ENCODE assay signal across 13 cellular contexts in genomic region chr1:201490708-201491131, GRCh38. TPM values are rescaled to one million over a fixed set of nuclear protein-coding genes. Genes with fewer than 3 reads are reported as not detected.
DNase-seq lines count a peak whose midpoint lies in the region; TF ChIP-seq lines count a peak whose summit lies in the region.
"Had no signal": no experiment of that assay in that cellular context is flagged by ENCODE, and none has a peak within 500 bp of the region (broad histone marks: within the 10 kb centered on the region; RNA-seq: fewer than 3 reads in every experiment).

No MANE protein-coding gene starts in this region.

- intact Hi-C loops in A673 (cut with micrococcal nuclease; ENCODE audit: unreplicated experiment) (no loop called here), dorsolateral prefrontal cortex (cut with DNase I) (no loop called here)

- TF ChIP-seq CTCF in A673 (conservative IDR thresholded peaks at IDR 0.05; ENCODE audit: low read depth, low read length) (no peak), dorsolateral prefrontal cortex (IDR thresholded peaks at IDR 0.05 in 54 of 56, conservative IDR thresholded peaks at IDR 0.05 in 2 of 56; ENCODE audit: low read depth in 1 of 56, partially characterized antibody in 56 of 56) (no peak), osteoblast (IDR thresholded peaks at IDR 0.05; ENCODE audit: extremely low read depth, low read depth, low read length) (no peak), osteocyte (IDR thresholded peaks at IDR 0.05) (no peak)

- H3K4me1 Mint-ChIP-seq in osteocyte (ENCODE audit: unreplicated experiment) = peaks cover 72% of the 10 kb centered on the region

- H3K27ac Mint-ChIP-seq in osteocyte (ENCODE audit: unreplicated experiment) = no peak overlapping the region
- H3K27ac Mint-ChIP-seq: natural killer cell treated with Interleukin-12 subunit alpha and Interleukin-12 subunit beta and Interleukin-15 and Interleukin-18, amount 100 ng/mL, for 72 hours had no signal

- H3K4me3 ChIP-seq in A673 (ENCODE audit: low read depth, low read length, poor library complexity, severe bottlenecking) (no peak overlapping the region), dorsolateral prefrontal cortex (peak overlapping the region in 1 of 59 donors; percentile 2), osteoblast (ENCODE audit: insufficient read depth, low read length) (no peak overlapping the region)

- H3K79me2 ChIP-seq in osteoblast (ENCODE audit: insufficient read depth, low read length) = peaks cover 66% of the 10 kb centered on the region

- no peaks in the 10 kb centered on the region for H3K36me3 Mint-ChIP-seq in osteocyte (ENCODE audit: unreplicated experiment)
- H3K36me3 Mint-ChIP-seq: natural killer cell treated with Interleukin-12 subunit alpha and Interleukin-12 subunit beta and Interleukin-15 and Interleukin-18, amount 100 ng/mL, for 72 hours had no signal

- no peak overlapping the region for H3K4me2 ChIP-seq in osteoblast (ENCODE audit: insufficient read depth, low read length)

- peak; percentile 77 for DNase-seq in A673 (ENCODE audit: low spot score)
- peak; percentile 18 to 30 for DNase-seq in Kasumi-1 (lab: John Stamatoyannopoulos, UW)
- DNase-seq in dorsolateral prefrontal cortex = no peak
- DNase-seq in osteoblast (ENCODE audit: insufficient read length, low spot score, missing footprints) = no peak
- no peak for DNase-seq in NCI-H82 (lab: John Stamatoyannopoulos, UW)
- no peak for DNase-seq in NCI-H2029 treated with DMSO at 0.1 percent for 48 hours (lab: John Stamatoyannopoulos, UW)
- no peak for DNase-seq in GM19238 (ENCODE audit: insufficient read length, low spot score)
- DNase-seq in osteocyte (ENCODE audit: extremely low spot score, unreplicated experiment) = no peak
- DNase-seq: DMS 273 treated with DMSO at 0.1 percent for 48 hours, islet precursor cell, NCI-H1436 treated with DMSO at 0.1 percent for 48 hours, NCI-H510A treated with DMSO at 0.1 percent for 48 hours had no signal

- no peaks in the 10 kb centered on the region for H3K27me3 Mint-ChIP-seq in osteocyte (ENCODE audit: unreplicated experiment)
- H3K27me3 Mint-ChIP-seq: natural killer cell treated with Interleukin-12 subunit alpha and Interleukin-12 subunit beta and Interleukin-15 and Interleukin-18, amount 100 ng/mL, for 72 hours had no signal

- H3K27ac ChIP-seq in A673 (ENCODE audit: low read depth, low read length, poor library complexity, severe bottlenecking) = peak overlapping the region; percentile 25
- peak overlapping the region in 46 of 59 donors; percentile 6 to 100 (median 96) for H3K27ac ChIP-seq in dorsolateral prefrontal cortex
- peak overlapping the region; percentile 55 for H3K27ac ChIP-seq in osteoblast (ENCODE audit: low read depth, low read length)

- H3K9me3 Mint-ChIP-seq in osteocyte (ENCODE audit: unreplicated experiment) = no peaks in the 10 kb centered on the region
- H3K9me3 Mint-ChIP-seq: natural killer cell treated with Interleukin-12 subunit alpha and Interleukin-12 subunit beta and Interleukin-15 and Interleukin-18, amount 100 ng/mL, for 72 hours had no signal

- H3K36me3 ChIP-seq in A673 (ENCODE audit: insufficient read depth, low read length, poor library complexity, severe bottlenecking) (peaks cover 83% of the 10 kb centered on the region), osteoblast (ENCODE audit: insufficient read depth, low read length) (peaks cover 90% of the 10 kb centered on the region)

- H3K4me1 ChIP-seq in A673 (ENCODE audit: insufficient read depth, low read length, poor library complexity, severe bottlenecking) = peaks cover 42% of the 10 kb centered on the region
- H3K4me1 ChIP-seq in osteoblast (ENCODE audit: insufficient read depth, low read length) = peaks cover 78% of the 10 kb centered on the region

- H3K9me3 ChIP-seq in A673 (ENCODE audit: low read depth, low read length, poor library complexity, severe bottlenecking) (no peaks in the 10 kb centered on the region), osteoblast (ENCODE audit: low read depth, low read length) (no peaks in the 10 kb centered on the region)

- no peak overlapping the region for H2AFZ ChIP-seq in osteoblast (ENCODE audit: low read length)

- BruUV-seq in A673 (replicated peaks; lab: Mats Ljungman, UMichigan) = no TSS peak

- H3K4me3 Mint-ChIP-seq in osteocyte (ENCODE audit: unreplicated experiment) = no peak overlapping the region
- H3K4me3 Mint-ChIP-seq: natural killer cell treated with Interleukin-12 subunit alpha and Interleukin-12 subunit beta and Interleukin-15 and Interleukin-18, amount 100 ng/mL, for 72 hours had no signal

- POLR2A ChIA-PET in A673 (lab: Charles Lee; ENCODE audit: low non-redundant PET) = no interaction called here

- H3K27me3 ChIP-seq in A673 (replicated peaks; ENCODE audit: insufficient read depth, low read depth, low read length, poor library complexity) (no peaks in the 10 kb centered on the region), dorsolateral prefrontal cortex (no peaks in the 10 kb centered on the region), osteoblast (ENCODE audit: insufficient read depth, low read length) (no peaks in the 10 kb centered on the region)

- H4K20me1 ChIP-seq in osteoblast (ENCODE audit: insufficient read depth, low read length) = peaks cover 35% of the 10 kb centered on the region

- CTCF ChIA-PET in A673 (lab: Charles Lee) = interaction anchor here (0.6 to 1.1 kb wide), 2 partner anchors 22 to 276 kb away, joined by 3 to 5 read pairs; no protein-coding TSS in a partner anchor

RNA-seq across cellular contexts. Expression of gene CSRP1, which starts 16.2 kb away (rescaled TPM):
- 402 and 517 TPM in 2 replicates for total RNA-seq in A673 (2021)
- total RNA-seq in dorsolateral prefrontal cortex = 1,000 to 10,000 TPM in 2 of 120 experiments, 100 to 1,000 TPM in 118; 225 to 1,268 (median 522) TPM
- total RNA-seq in osteoblast = 389 and 480 TPM in 2 replicates
- 0.56 and 1.6 TPM in 2 replicates for total RNA-seq in osteocyte

RNA-seq across cellular contexts. Expression of gene PHLDA3, which starts 21.7 kb away (rescaled TPM):
- total RNA-seq in A673 (2021) = 23.9 and 24.1 TPM in 2 replicates
- total RNA-seq in dorsolateral prefrontal cortex = 100 to 1,000 TPM in 6 of 120 experiments, 10 to 100 TPM in 114; 34.3 to 144 (median 58.1) TPM
- 116 and 134 TPM in 2 replicates for total RNA-seq in osteoblast
- total RNA-seq in osteocyte = 50.6 and 55.5 TPM in 2 replicates

RNA-seq across cellular contexts. Expression of gene NAV1, which starts 48.2 kb away (rescaled TPM):
- total RNA-seq in A673 (2021) = 48.2 and 51.2 TPM in 2 replicates
- total RNA-seq in dorsolateral prefrontal cortex = 100 to 1,000 TPM in 17 of 120 experiments, 10 to 100 TPM in 103; 53.8 to 141 (median 77.6) TPM
- total RNA-seq in osteoblast = 47.0 and 47.1 TPM in 2 replicates
- 286 and 288 TPM in 2 replicates for total RNA-seq in osteocyte

Comparison
In these comparisons a context has a peak if more than half of its experiments do, and no peak if none do; other contexts are left out.
1. DNase-seq: peak in A673 (single experiment) and Kasumi-1 (2 of 2); none in dorsolateral prefrontal cortex (0 of 10), osteoblast (single experiment), NCI-H82 (single experiment), NCI-H2029 treated with DMSO at 0.1 percent for 48 hours (single experiment), GM19238 (single experiment) and osteocyte (single experiment).
2. H3K27ac ChIP-seq: peak in every context shown above with its lines; median percentile 96 in dorsolateral prefrontal cortex; 55 in osteoblast; 25 in A673.
3. RNA of gene CSRP1, which starts 16.2 kb away (total RNA-seq): 225 to 1,268 TPM in dorsolateral prefrontal cortex, 402 to 517 TPM in A673 and 389 to 480 TPM in osteoblast; 0.56 to 1.6 TPM in osteocyte; every median in the first group is over 10 times any median in the second.